In the genomic region with DNA sequence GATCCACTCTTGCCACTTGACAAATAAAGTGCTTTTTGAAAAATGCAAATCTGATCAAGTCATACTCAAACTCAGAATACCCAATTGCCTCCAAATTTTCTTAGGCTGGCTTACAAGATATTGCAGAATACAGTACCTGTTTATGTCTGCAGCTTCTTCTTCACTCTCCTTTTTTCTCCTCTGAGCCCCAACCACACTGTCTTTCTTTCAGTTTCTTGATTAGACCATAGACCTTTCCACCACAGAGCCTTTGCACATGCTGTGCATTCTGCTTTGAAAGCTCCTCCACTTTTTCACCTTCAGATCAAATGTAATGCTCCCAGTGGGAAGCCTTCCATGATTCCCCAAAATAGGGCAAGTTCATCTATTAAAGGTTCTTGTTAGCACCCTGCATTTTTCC, we compare ENCODE assay signal across 19 cellular contexts. TPM values are rescaled to one million over a fixed set of nuclear protein-coding genes. Genes with fewer than 3 reads are reported as not detected.
DNase-seq lines count a peak whose midpoint lies in the region; ATAC-seq lines count a peak whose summit lies in the region.
"Had no signal": no experiment of that assay in that cellular context is flagged by ENCODE, and none has a peak within 500 bp of the region (broad histone marks: within the 10 kb centered on the region; RNA-seq: fewer than 3 reads in every experiment).

No MANE protein-coding gene starts in this region.

- peaks cover 50% of the 10 kb centered on the region for H3K4me1 Mint-ChIP-seq in activated CD4-positive, alpha-beta memory T cell treated with anti-CD3 and anti-CD28 coated beads for 36 hours (ENCODE audit: low read depth)
- H3K4me1 Mint-ChIP-seq in activated CD4-positive, alpha-beta memory T cell treated with anti-CD3 and anti-CD28 coated beads, Interleukin-2, amount 10 ng/mL, durations not matched to agents 7 days and 5 days, result peaks cover 38% of the 10 kb centered on the region
- peaks cover 24% of the 10 kb centered on the region for H3K4me1 Mint-ChIP-seq in activated naive CD8-positive, alpha-beta T cell treated with anti-CD3 and anti-CD28 coated beads, Interleukin-2, amount 10 ng/mL, durations not matched to agents 7 days and 5 days
- H3K4me1 Mint-ChIP-seq in activated naive CD8-positive, alpha-beta T cell treated with anti-CD3 and anti-CD28 coated beads for 36 hours, result peaks cover 36% of the 10 kb centered on the region
- H3K4me1 Mint-ChIP-seq in T-cell, result peaks cover 54 to 60% (median 56%) of the 10 kb centered on the region in 3 donors
- H3K4me1 Mint-ChIP-seq in naive thymus-derived CD8-positive, alpha-beta T cell, result peaks cover 21 to 52% (median 49%) of the 10 kb centered on the region in 4 donors
- H3K4me1 Mint-ChIP-seq: H9 had no signal

- peaks cover 9% of the 10 kb centered on the region for H3K9me3 Mint-ChIP-seq in activated CD4-positive, alpha-beta memory T cell treated with anti-CD3 and anti-CD28 coated beads for 36 hours
- H3K9me3 Mint-ChIP-seq in activated CD4-positive, alpha-beta memory T cell treated with anti-CD3 and anti-CD28 coated beads, Interleukin-2, amount 10 ng/mL, durations not matched to agents 7 days and 5 days, result no peaks in the 10 kb centered on the region
- H3K9me3 Mint-ChIP-seq in activated naive CD8-positive, alpha-beta T cell treated with anti-CD3 and anti-CD28 coated beads, Interleukin-2, amount 10 ng/mL, durations not matched to agents 7 days and 5 days, result peaks cover 2% of the 10 kb centered on the region
- peaks cover 8% of the 10 kb centered on the region for H3K9me3 Mint-ChIP-seq in activated naive CD8-positive, alpha-beta T cell treated with anti-CD3 and anti-CD28 coated beads for 36 hours
- H3K9me3 Mint-ChIP-seq in T-cell, result peaks cover 2 to 8% (median 4%) of the 10 kb centered on the region in 3 donors
- peaks cover 0 to 13% (median 5%) of the 10 kb centered on the region in 9 donors for H3K9me3 Mint-ChIP-seq in naive thymus-derived CD8-positive, alpha-beta T cell

- no peak overlapping the region for H3K4me3 Mint-ChIP-seq in activated CD4-positive, alpha-beta memory T cell treated with anti-CD3 and anti-CD28 coated beads for 36 hours
- H3K4me3 Mint-ChIP-seq in activated CD4-positive, alpha-beta memory T cell treated with anti-CD3 and anti-CD28 coated beads, Interleukin-2, amount 10 ng/mL, durations not matched to agents 7 days and 5 days, result no peak overlapping the region
- H3K4me3 Mint-ChIP-seq in activated naive CD8-positive, alpha-beta T cell treated with anti-CD3 and anti-CD28 coated beads, Interleukin-2, amount 10 ng/mL, durations not matched to agents 7 days and 5 days, result no peak overlapping the region
- no peak overlapping the region for H3K4me3 Mint-ChIP-seq in activated naive CD8-positive, alpha-beta T cell treated with anti-CD3 and anti-CD28 coated beads for 36 hours
- peak overlapping the region in 1 of 3 donors; percentile 9 for H3K4me3 Mint-ChIP-seq in T-cell
- H3K4me3 Mint-ChIP-seq in naive thymus-derived CD8-positive, alpha-beta T cell, result peak overlapping the region in 4 of 10 donors; percentile 1 to 73 (median 12)
- H3K4me3 Mint-ChIP-seq: H9 had no signal

- POLR2A ChIA-PET in activated CD4-positive, alpha-beta memory T cell treated with anti-CD3 and anti-CD28 coated beads for 36 hours (lab: Charles Lee), result interaction anchor here (0.8 kb wide), 1 partner anchor 39 kb away, joined by 4 read pairs; a partner anchor contains a TSS
- POLR2A ChIA-PET in activated CD4-positive, alpha-beta memory T cell treated with anti-CD3 and anti-CD28 coated beads, Interleukin-2, amount 10 ng/mL, durations not matched to agents 7 days and 5 days (lab: Charles Lee), result interaction anchor here (1.1 to 1.7 kb wide), 2 partner anchors 17 to 41 kb away, joined by 3 to 4 read pairs; no protein-coding TSS in a partner anchor
- POLR2A ChIA-PET in activated naive CD8-positive, alpha-beta T cell treated with anti-CD3 and anti-CD28 coated beads, Interleukin-2, amount 10 ng/mL, durations not matched to agents 7 days and 5 days (lab: Charles Lee), result no interaction called here
- POLR2A ChIA-PET in T-cell (lab: Charles Lee), result no interaction called here
- POLR2A ChIA-PET in naive thymus-derived CD8-positive, alpha-beta T cell (lab: Charles Lee), result interaction anchor here (0.8 to 3.2 kb wide), 3 partner anchors 32 to 58 kb away, joined by 3 to 26 read pairs (median 4); a partner anchor contains a TSS

- peak; percentile 19 for DNase-seq in activated CD4-positive, alpha-beta memory T cell treated with anti-CD3 and anti-CD28 coated beads for 36 hours
- no peak for DNase-seq in activated CD4-positive, alpha-beta memory T cell treated with anti-CD3 and anti-CD28 coated beads, Interleukin-2, amount 10 ng/mL, durations not matched to agents 7 days and 5 days
- no peak for DNase-seq in activated naive CD8-positive, alpha-beta T cell treated with anti-CD3 and anti-CD28 coated beads, Interleukin-2, amount 10 ng/mL, durations not matched to agents 7 days and 5 days
- no peak for DNase-seq in activated naive CD8-positive, alpha-beta T cell treated with anti-CD3 and anti-CD28 coated beads for 36 hours
- DNase-seq in T-cell (no peak), GDM1 (lab: John Stamatoyannopoulos, UW) (no peak), NCI-H1105 treated with DMSO at 0.1 percent for 48 hours (lab: John Stamatoyannopoulos, UW) (no peak)
- no peak for DNase-seq in naive thymus-derived CD8-positive, alpha-beta T cell
- DNase-seq: DND-41, H9, KBM-7, NCI-H187, NCI-H2107, NCI-H524, NCI-H82, SHP77 treated with DMSO at 0.1 percent for 48 hours had no signal

- H3K27me3 Mint-ChIP-seq in activated CD4-positive, alpha-beta memory T cell treated with anti-CD3 and anti-CD28 coated beads for 36 hours, result no peaks in the 10 kb centered on the region
- no peaks in the 10 kb centered on the region for H3K27me3 Mint-ChIP-seq in activated CD4-positive, alpha-beta memory T cell treated with anti-CD3 and anti-CD28 coated beads, Interleukin-2, amount 10 ng/mL, durations not matched to agents 7 days and 5 days
- H3K27me3 Mint-ChIP-seq in activated naive CD8-positive, alpha-beta T cell treated with anti-CD3 and anti-CD28 coated beads, Interleukin-2, amount 10 ng/mL, durations not matched to agents 7 days and 5 days, result no peaks in the 10 kb centered on the region
- no peaks in the 10 kb centered on the region for H3K27me3 Mint-ChIP-seq in activated naive CD8-positive, alpha-beta T cell treated with anti-CD3 and anti-CD28 coated beads for 36 hours
- no peaks in the 10 kb centered on the region for H3K27me3 Mint-ChIP-seq in T-cell
- no peaks in the 10 kb centered on the region for H3K27me3 Mint-ChIP-seq in naive thymus-derived CD8-positive, alpha-beta T cell

- peaks cover 6% of the 10 kb centered on the region for H3K36me3 Mint-ChIP-seq in activated CD4-positive, alpha-beta memory T cell treated with anti-CD3 and anti-CD28 coated beads for 36 hours
- H3K36me3 Mint-ChIP-seq in activated CD4-positive, alpha-beta memory T cell treated with anti-CD3 and anti-CD28 coated beads, Interleukin-2, amount 10 ng/mL, durations not matched to agents 7 days and 5 days (ENCODE audit: low read depth), result no peaks in the 10 kb centered on the region
- peaks cover 3% of the 10 kb centered on the region for H3K36me3 Mint-ChIP-seq in activated naive CD8-positive, alpha-beta T cell treated with anti-CD3 and anti-CD28 coated beads, Interleukin-2, amount 10 ng/mL, durations not matched to agents 7 days and 5 days
- peaks cover 12% of the 10 kb centered on the region for H3K36me3 Mint-ChIP-seq in activated naive CD8-positive, alpha-beta T cell treated with anti-CD3 and anti-CD28 coated beads for 36 hours
- H3K36me3 Mint-ChIP-seq in T-cell, result peaks cover 13% of the 10 kb centered on the region
- peaks cover 0 to 12% (median 10%) of the 10 kb centered on the region in 3 donors for H3K36me3 Mint-ChIP-seq in naive thymus-derived CD8-positive, alpha-beta T cell

- intact Hi-C loops in activated CD4-positive, alpha-beta memory T cell treated with anti-CD3 and anti-CD28 coated beads for 36 hours (cut with micrococcal nuclease), result loop anchor here (5.0 kb wide), 2 partner anchors 56 to 71 kb away; no protein-coding TSS in a partner anchor

- CTCF ChIA-PET in activated CD4-positive, alpha-beta memory T cell treated with anti-CD3 and anti-CD28 coated beads for 36 hours (lab: Charles Lee), result interaction anchor here (0.8 kb wide), 1 partner anchor 79 kb away, joined by 4 read pairs; no protein-coding TSS in a partner anchor
- CTCF ChIA-PET in activated CD4-positive, alpha-beta memory T cell treated with anti-CD3 and anti-CD28 coated beads, Interleukin-2, amount 10 ng/mL, durations not matched to agents 7 days and 5 days (lab: Charles Lee), result interaction anchor here (1.1 kb wide), 1 partner anchor 62 kb away, joined by 5 read pairs; no protein-coding TSS in a partner anchor
- CTCF ChIA-PET in T-cell (lab: Charles Lee), result interaction anchor here in 1 of 2 donors (1.4 kb wide), 1 partner anchor 62 kb away, joined by 3 read pairs; no protein-coding TSS in a partner anchor

- H3K27ac Mint-ChIP-seq in activated CD4-positive, alpha-beta memory T cell treated with anti-CD3 and anti-CD28 coated beads for 36 hours, result no peak overlapping the region
- H3K27ac Mint-ChIP-seq in activated CD4-positive, alpha-beta memory T cell treated with anti-CD3 and anti-CD28 coated beads, Interleukin-2, amount 10 ng/mL, durations not matched to agents 7 days and 5 days, result no peak overlapping the region
- peak overlapping the region; percentile 47 for H3K27ac Mint-ChIP-seq in activated naive CD8-positive, alpha-beta T cell treated with anti-CD3 and anti-CD28 coated beads, Interleukin-2, amount 10 ng/mL, durations not matched to agents 7 days and 5 days
- H3K27ac Mint-ChIP-seq in activated naive CD8-positive, alpha-beta T cell treated with anti-CD3 and anti-CD28 coated beads for 36 hours, result no peak overlapping the region
- peak overlapping the region; percentile 89 to 96 for H3K27ac Mint-ChIP-seq in T-cell
- H3K27ac Mint-ChIP-seq in naive thymus-derived CD8-positive, alpha-beta T cell, result peak overlapping the region; percentile 20 to 92 (median 80)
- H3K27ac Mint-ChIP-seq: H9 had no signal

- ATAC-seq in activated naive CD8-positive, alpha-beta T cell treated with anti-CD3 and anti-CD28 coated beads, Interleukin-2, amount 10 ng/mL, durations not matched to agents 7 days and 5 days (ENCODE audit: low read depth), result peak; percentile 56
- ATAC-seq in T-cell (replicated peaks in 1 of 4), result no peak
- ATAC-seq in naive thymus-derived CD8-positive, alpha-beta T cell, result no peak
- ATAC-seq: HepG2 had no signal

RNA-seq across cellular contexts. Expression of a gene that starts 13.9 kb away (rescaled TPM):
- not detected for total RNA-seq in activated CD4-positive, alpha-beta memory T cell treated with anti-CD3 and anti-CD28 coated beads for 36 hours
- total RNA-seq in activated CD4-positive, alpha-beta memory T cell treated with anti-CD3 and anti-CD28 coated beads, Interleukin-2, amount 10 ng/mL, durations not matched to agents 7 days and 5 days, result not detected
- under 1 TPM; 0.14 to 0.17 TPM for total RNA-seq in activated naive CD8-positive, alpha-beta T cell treated with anti-CD3 and anti-CD28 coated beads, Interleukin-2, amount 10 ng/mL, durations not matched to agents 7 days and 5 days
- not detected for total RNA-seq in activated naive CD8-positive, alpha-beta T cell treated with anti-CD3 and anti-CD28 coated beads for 36 hours
- under 1 TPM in 3 of 5 donors, not detected in 2; 0.23 to 0.40 (median 0.28) TPM for total RNA-seq in T-cell
- under 1 TPM in 1 of 2 experiments, not detected in 1; 0.31 TPM for total RNA-seq in naive thymus-derived CD8-positive, alpha-beta T cell
- not detected for polyA plus RNA-seq in naive thymus-derived CD8-positive, alpha-beta T cell
- total RNA-seq: G401, H9, HepG2, RPMI7951 had no signal
- polyA plus RNA-seq: HepG2 had no signal

RNA-seq across cellular contexts. Expression of a gene that starts 39.1 kb away (rescaled TPM):
- total RNA-seq in activated CD4-positive, alpha-beta memory T cell treated with anti-CD3 and anti-CD28 coated beads for 36 hours, result 1,000 to 10,000 TPM; 1,684 to 1,884 TPM
- total RNA-seq in activated CD4-positive, alpha-beta memory T cell treated with anti-CD3 and anti-CD28 coated beads, Interleukin-2, amount 10 ng/mL, durations not matched to agents 7 days and 5 days, result 100 to 1,000 TPM; 955 to 985 TPM
- total RNA-seq in activated naive CD8-positive, alpha-beta T cell treated with anti-CD3 and anti-CD28 coated beads, Interleukin-2, amount 10 ng/mL, durations not matched to agents 7 days and 5 days, result 100 to 1,000 TPM; 911 to 954 TPM
- total RNA-seq in activated naive CD8-positive, alpha-beta T cell treated with anti-CD3 and anti-CD28 coated beads for 36 hours, result 1,000 to 10,000 TPM; 1,947 to 1,996 TPM
- total RNA-seq in T-cell, result 100 to 1,000 TPM; 680 to 879 (median 854) TPM
- 1,000 to 10,000 TPM; 1,266 to 1,370 TPM for total RNA-seq in naive thymus-derived CD8-positive, alpha-beta T cell
- 1,000 to 10,000 TPM; 1,691 to 2,368 (median 2,237) TPM for polyA plus RNA-seq in naive thymus-derived CD8-positive, alpha-beta T cell
- total RNA-seq: HepG2 had no signal

Comparison
In these comparisons a context has a peak if more than half of its experiments do, and no peak if none do; other contexts are left out.
1. H3K27ac Mint-ChIP-seq: peak in activated naive CD8-positive, alpha-beta T cell treated with anti-CD3 and anti-CD28 coated beads, Interleukin-2, amount 10 ng/mL, durations not matched to agents 7 days and 5 days (single experiment), T-cell (2 of 2) and naive thymus-derived CD8-positive, alpha-beta T cell (10 of 10); none in activated CD4-positive, alpha-beta memory T cell treated with anti-CD3 and anti-CD28 coated beads for 36 hours (single experiment), activated CD4-positive, alpha-beta memory T cell treated with anti-CD3 and anti-CD28 coated beads, Interleukin-2, amount 10 ng/mL, durations not matched to agents 7 days and 5 days (single experiment) and activated naive CD8-positive, alpha-beta T cell treated with anti-CD3 and anti-CD28 coated beads for 36 hours (single experiment).
2. POLR2A ChIA-PET loops: an anchor here in activated CD4-positive, alpha-beta memory T cell treated with anti-CD3 and anti-CD28 coated beads for 36 hours (0.8 kb wide), activated CD4-positive, alpha-beta memory T cell treated with anti-CD3 and anti-CD28 coated beads, Interleukin-2, amount 10 ng/mL, durations not matched to agents 7 days and 5 days (1.1 to 1.7 kb wide) and naive thymus-derived CD8-positive, alpha-beta T cell (0.8 to 3.2 kb wide); none called in activated naive CD8-positive, alpha-beta T cell treated with anti-CD3 and anti-CD28 coated beads, Interleukin-2, amount 10 ng/mL, durations not matched to agents 7 days and 5 days and T-cell.